ENCODE assay signal across 7 cellular contexts in genomic region chr5:34959323-34959722, GRCh38. TPM values are rescaled to one million over a fixed set of nuclear protein-coding genes. Genes with fewer than 3 reads are reported as not detected.
A peak's percentile ranks its signal among the peaks of the same experiment; 100 is the strongest.
DNase-seq lines count a peak whose midpoint lies in the region; ATAC-seq and TF ChIP-seq lines count a peak whose summit lies in the region.

No MANE protein-coding gene starts in this region.

- no peaks in the 10 kb centered on the region for H3K79me2 ChIP-seq in hepatocyte

- H3K23ac ChIP-seq in IMR-90 (ENCODE audit: low read depth, low read length) = no peak overlapping the region

- peak; percentile 86 for DNase-seq in IMR-90
- peak; percentile 40 for DNase-seq in hepatocyte (ENCODE audit: low spot score)
- DNase-seq in right atrium auricular region (ENCODE audit: low spot score) = no peak
- DNase-seq in nucleus accumbens (lab: John Stamatoyannopoulos, UW) = no peak
- DNase-seq in NCI-H2196 (lab: John Stamatoyannopoulos, UW; ENCODE audit: unreplicated experiment) = no peak

- H3K27me3 ChIP-seq in IMR-90 (ENCODE audit: control insufficient read depth, insufficient read depth, low read length) (no peaks in the 10 kb centered on the region), hepatocyte (no peaks in the 10 kb centered on the region), right atrium auricular region (no peaks in the 10 kb centered on the region)

- TF ChIP-seq CTCF in IMR-90 (conservative IDR thresholded peaks at IDR 0.05; ENCODE audit: low read depth, low read length) = no peak
- TF ChIP-seq CTCF in hepatocyte (IDR thresholded peaks at IDR 0.05; ENCODE audit: poor library complexity) = no peak
- no peak for TF ChIP-seq CTCF in right atrium auricular region (IDR thresholded peaks at IDR 0.05)

- H3K4me2 ChIP-seq in IMR-90 (ENCODE audit: low read depth, low read length) = no peak overlapping the region
- H3K4me2 ChIP-seq in hepatocyte = no peak overlapping the region

- no peak overlapping the region for H2AK9ac ChIP-seq in IMR-90 (replicated peaks; ENCODE audit: low read depth, low read length, poor library complexity)

- ATAC-seq in GM18519 (IDR thresholded peaks at IDR 0.05; ENCODE audit: low FRiP score, unreplicated experiment) (peak; percentile 94), GM21737 (IDR thresholded peaks at IDR 0.05; ENCODE audit: unreplicated experiment) (peak; percentile 90), IMR-90 (ENCODE audit: low read depth) (peak; percentile 72)

- in situ Hi-C loops in IMR-90 (cut with MboI; ENCODE audit: low sequenced_read_pairs) = no loop called here

- H4K91ac ChIP-seq in IMR-90 (ENCODE audit: insufficient read depth, low read depth, low read length) = no peak overlapping the region

- no peak overlapping the region for H2AFZ ChIP-seq in IMR-90 (replicated peaks; ENCODE audit: low read length, poor library complexity)
- no peak overlapping the region for H2AFZ ChIP-seq in hepatocyte

- H3K4me1 ChIP-seq in IMR-90 (ENCODE audit: control insufficient read depth, insufficient read depth, low read length) (peaks cover 5% of the 10 kb centered on the region), hepatocyte (ENCODE audit: insufficient read depth) (no peaks in the 10 kb centered on the region), right atrium auricular region (no peaks in the 10 kb centered on the region)

- H3K9me3 ChIP-seq in IMR-90 (ENCODE audit: control insufficient read depth, insufficient read depth, low read length) = no peaks in the 10 kb centered on the region
- H3K9me3 ChIP-seq in hepatocyte (ENCODE audit: low read depth) = no peaks in the 10 kb centered on the region
- H3K9me3 ChIP-seq in right atrium auricular region = no peaks in the 10 kb centered on the region

- H3K9ac ChIP-seq in IMR-90 (ENCODE audit: low read depth, low read length) = no peak overlapping the region

- no peak overlapping the region for H3K14ac ChIP-seq in IMR-90 (replicated peaks; ENCODE audit: low read depth, low read length)

- H4K5ac ChIP-seq in IMR-90 (ENCODE audit: low read depth, low read length) = no peak overlapping the region

- dilution Hi-C loops in IMR-90 (cut with HindIII; ENCODE audit: low sequenced_read_pairs, unreplicated experiment) = no loop called here

- H3K9me2 ChIP-seq in hepatocyte (replicated peaks; ENCODE audit: insufficient read depth) = no peaks in the 10 kb centered on the region

- no peak overlapping the region for H2BK120ac ChIP-seq in IMR-90 (ENCODE audit: low read depth, low read length)

- H4K8ac ChIP-seq in IMR-90 (ENCODE audit: low read depth in 2 of 2, low read length in 2 of 2) = no peak overlapping the region

- H2AK5ac ChIP-seq in IMR-90 (ENCODE audit: low read depth, low read length) = no peak overlapping the region

- no peak overlapping the region for H3K18ac ChIP-seq in IMR-90 (ENCODE audit: low read depth, low read length)

- no peak overlapping the region for H3K56ac ChIP-seq in IMR-90 (ENCODE audit: extremely low read depth, insufficient read depth, low read length)

- no peaks in the 10 kb centered on the region for H4K20me1 ChIP-seq in IMR-90 (ENCODE audit: insufficient read depth, low read length)
- H4K20me1 ChIP-seq in hepatocyte (ENCODE audit: insufficient read depth, poor library complexity, severe bottlenecking) = no peaks in the 10 kb centered on the region

- CTCF ChIA-PET in IMR-90 (lab: Yijun Ruan, JAX) = no interaction called here

- H2BK15ac ChIP-seq in IMR-90 (ENCODE audit: low read depth, low read length) = no peak overlapping the region

- no peak overlapping the region for H3K4me3 ChIP-seq in IMR-90 (ENCODE audit: insufficient read depth, low read depth, low read length)
- H3K4me3 ChIP-seq in hepatocyte = no peak overlapping the region
- no peak overlapping the region for H3K4me3 ChIP-seq in right atrium auricular region

- H3K27ac ChIP-seq in IMR-90 (ENCODE audit: insufficient read depth, low read length) = no peak overlapping the region
- H3K27ac ChIP-seq in hepatocyte = no peak overlapping the region
- no peak overlapping the region for H3K27ac ChIP-seq in right atrium auricular region

- BruUV-seq in IMR-90 (replicated peaks; lab: Mats Ljungman, UMichigan) = no TSS peak

- no peaks in the 10 kb centered on the region; the same call in 1 of the 2 replicates for H3K9me1 ChIP-seq in IMR-90 (ENCODE audit: insufficient read depth, low read length)

- H3K79me1 ChIP-seq in IMR-90 (ENCODE audit: low read depth in 1 of 2, low read length in 2 of 2) = no peaks in the 10 kb centered on the region

- no peak overlapping the region for H2BK20ac ChIP-seq in IMR-90 (ENCODE audit: low read depth, low read length)

- no CpG with 5 or more reads among the region's 1 CpG for WGBS in IMR-90 (ENCODE audit: extremely low coverage in 2 of 2, insufficient read length in 1 of 2), 2 experiments
- WGBS in hepatocyte (ENCODE audit: low lambda C conversion rate, missing lambda C conversion rate) = 100% methylated on average over 1 of the region's 1 CpG

- no peaks in the 10 kb centered on the region for H3K36me3 ChIP-seq in IMR-90 (ENCODE audit: control insufficient read depth, insufficient read depth, low read length)
- H3K36me3 ChIP-seq in hepatocyte (replicated peaks; ENCODE audit: insufficient read depth, low read depth) = no peaks in the 10 kb centered on the region
- H3K36me3 ChIP-seq in right atrium auricular region = peaks cover 12% of the 10 kb centered on the region

- no peak overlapping the region for H3K4ac ChIP-seq in IMR-90 (ENCODE audit: low read depth, low read length)

- H2BK5ac ChIP-seq in IMR-90 (ENCODE audit: low read depth, low read length, poor library complexity, severe bottlenecking) = no peak overlapping the region

- POLR2A ChIA-PET in IMR-90 (lab: Charles Lee; ENCODE audit: unreplicated experiment) = no interaction called here

- intact Hi-C loops in IMR-90 (cut with micrococcal nuclease) = loop anchor here (2.0 to 5.0 kb wide), 2 partner anchors 43 to 968 kb away; no protein-coding TSS in a partner anchor

- TF ChIP-seq POLR2A in IMR-90 (IDR thresholded peaks at IDR 0.05; ENCODE audit: low read depth, low read length) = no peak

- TF ChIP-seq RAD21 in IMR-90 (IDR thresholded peaks at IDR 0.05; ENCODE audit: low read length) = no peak

TF ChIP-seq in IMR-90, 13 proteins besides CTCF, POLR2A, EP300 and RAD21:
- TF ChIP-seq NFE2L2 (IDR thresholded peaks at IDR 0.05; ENCODE audit: low read depth, low read length) (no peak), BHLHE40 (IDR thresholded peaks at IDR 0.05; ENCODE audit: low read depth, low read length) (peak; percentile 92), CEBPB (IDR thresholded peaks at IDR 0.05; ENCODE audit: low read depth, low read length) (peak; percentile 24; the same call in 1 of the 2 replicates), FOS (IDR thresholded peaks at IDR 0.05; ENCODE audit: low read depth, low read length) (peak; percentile 46)

RNA-seq across cellular contexts. Expression of gene DNAJC21, which starts 30.0 kb away (rescaled TPM):
- total RNA-seq in IMR-90 (2012; rRNA removed) (8.8 and 27.2 TPM in 2 replicates), hepatocyte (37.3 and 39.5 TPM in 2 replicates), right atrium auricular region (10 to 100 TPM; 39.1 to 50.8 TPM)
- polyA plus RNA-seq in IMR-90 (2012; rRNA removed) (10.2 and 12.7 TPM in 2 replicates), hepatocyte (29.1 and 40.0 TPM in 2 replicates)
- 1.1 and 1.8 TPM in 2 replicates for polyA plus RNA-seq in IMR-90 (2012; cell fraction: cytosol; rRNA removed)
- polyA plus RNA-seq in IMR-90 (2012; cell fraction: nucleus; rRNA removed; ENCODE audit: low replicate concordance) = 1.2 and 7.2 TPM in 2 replicates

RNA-seq across cellular contexts. Expression of gene BRIX1, which starts 43.8 kb away (rescaled TPM):
- total RNA-seq in IMR-90 (2012; rRNA removed) = 15.1 and 53.0 TPM in 2 replicates
- polyA plus RNA-seq in IMR-90 (2012; rRNA removed) = 21.9 and 26.1 TPM in 2 replicates
- polyA plus RNA-seq in IMR-90 (2012; cell fraction: cytosol; rRNA removed) = 2.2 and 3.4 TPM in 2 replicates
- polyA plus RNA-seq in IMR-90 (2012; cell fraction: nucleus; rRNA removed; ENCODE audit: low replicate concordance) = 1.3 and 7.7 TPM in 2 replicates
- 27.5 and 28.7 TPM in 2 replicates for total RNA-seq in hepatocyte
- polyA plus RNA-seq in hepatocyte = 25.3 and 28.6 TPM in 2 replicates
- 10 to 100 TPM in 1 of 2 donors, 1 to 10 TPM in 1; 8.4 to 11.7 TPM for total RNA-seq in right atrium auricular region

RNA-seq across cellular contexts. Expression of gene RAD1, which starts 44.0 kb away (rescaled TPM):
- 20.8 and 21.5 TPM in 2 replicates for total RNA-seq in IMR-90 (2012; rRNA removed)
- 18.4 and 18.5 TPM in 2 replicates for polyA plus RNA-seq in IMR-90 (2012; rRNA removed)
- 4.2 and 8.4 TPM in 2 replicates for polyA plus RNA-seq in IMR-90 (2012; cell fraction: cytosol; rRNA removed)
- polyA plus RNA-seq in IMR-90 (2012; cell fraction: nucleus; rRNA removed; ENCODE audit: low replicate concordance) = 12.1 and 21.3 TPM in 2 replicates
- total RNA-seq in hepatocyte = 18.5 and 33.2 TPM in 2 replicates
- polyA plus RNA-seq in hepatocyte = 24.2 and 25.2 TPM in 2 replicates
- total RNA-seq in right atrium auricular region = 10 to 100 TPM; 16.6 to 20.1 TPM

Comparison
In these comparisons a context has a peak if more than half of its experiments do, and no peak if none do; other contexts are left out.
1. DNase-seq: peak in IMR-90 (single experiment) and hepatocyte (single experiment); none in right atrium auricular region (single experiment), nucleus accumbens (0 of 56) and NCI-H2196 (single experiment).
2. Peak in every context shown above with its lines, with median percentiles within 50 percentile points of each other: ATAC-seq.